Comparison of ENCODE assay signal across 24 cellular contexts in genomic region chr2:38549066-38549465, GRCh38. TPM values are rescaled to one million over a fixed set of nuclear protein-coding genes. Genes with fewer than 3 reads are reported as not detected.
DNase-seq lines count a peak whose midpoint lies in the region; ATAC-seq, FAIRE-seq and TF ChIP-seq lines count a peak whose summit lies in the region.
"Had no signal": no experiment of that assay in that cellular context is flagged by ENCODE, and none has a peak within 500 bp of the region (broad histone marks: within the 10 kb centered on the region; RNA-seq: fewer than 3 reads in every experiment).

No MANE protein-coding gene starts in this region.

- H3K9me3 Mint-ChIP-seq in activated T-cell treated with anti-CD3 and anti-CD28 coated beads, Interleukin-2, amount 50 U/mL, for 4 hours, result no peaks in the 10 kb centered on the region
- no peaks in the 10 kb centered on the region for H3K9me3 Mint-ChIP-seq in endodermal cell
- H3K9me3 Mint-ChIP-seq: HFFc6 had no signal

- no peak for TF ChIP-seq CTCF in endodermal cell (conservative IDR thresholded peaks at IDR 0.05)

- no peak overlapping the region for H3K4me3 Mint-ChIP-seq in activated T-cell treated with anti-CD3 and anti-CD28 coated beads, Interleukin-2, amount 50 U/mL, for 4 hours
- no peak overlapping the region for H3K4me3 Mint-ChIP-seq in endodermal cell
- H3K4me3 Mint-ChIP-seq: CD4-positive, alpha-beta memory T cell; HFFc6 had no signal

- peak; percentile 29 for DNase-seq in DMS 273 (lab: John Stamatoyannopoulos, UW; ENCODE audit: unreplicated experiment)
- DNase-seq in DMS 273 treated with DMSO at 0.1 percent for 48 hours (lab: John Stamatoyannopoulos, UW), result no peak
- DNase-seq in GM12891 (ENCODE audit: insufficient read length, low spot score), result no peak
- DNase-seq in OCI-M1 (lab: John Stamatoyannopoulos, UW), result peak; percentile 53
- no peak for DNase-seq in activated T-cell treated with anti-CD3 and anti-CD28 coated beads, Interleukin-2, amount 50 U/mL, for 4 hours
- no peak for DNase-seq in NCI-H1417 (lab: John Stamatoyannopoulos, UW)
- no peak for DNase-seq in endodermal cell
- DNase-seq: ACHN; Caco-2; CD4-positive, alpha-beta memory T cell; DMS53; GDM1; H7; HFFc6; KBM-7; NCI-H1092 treated with DMSO at 0.1 percent for 48 hours; NCI-H2029 treated with DMSO at 0.1 percent for 48 hours; NCI-H748 treated with DMSO at 0.1 percent for 48 hours; SJCRH30 had no signal

- H3K4me3 ChIP-seq in iPS-20b (ENCODE audit: low read length), result no peak overlapping the region
- H3K4me3 ChIP-seq in endodermal cell (ENCODE audit: low read length), result no peak overlapping the region
- H3K4me3 ChIP-seq: BLaER1 treated with 17β-estradiol and CSF1 and Interleukin-3, amounts not matched to agents 10 nM and 100 nM; SJCRH30 had no signal

- no peaks in the 10 kb centered on the region for H3K36me3 Mint-ChIP-seq in activated T-cell treated with anti-CD3 and anti-CD28 coated beads, Interleukin-2, amount 50 U/mL, for 4 hours (ENCODE audit: insufficient read depth)
- H3K36me3 Mint-ChIP-seq in endodermal cell (ENCODE audit: low read depth), result peaks cover 32% of the 10 kb centered on the region

- peaks cover 14% of the 10 kb centered on the region for H3K4me1 Mint-ChIP-seq in activated T-cell treated with anti-CD3 and anti-CD28 coated beads, Interleukin-2, amount 50 U/mL, for 4 hours (ENCODE audit: low read depth)
- H3K4me1 Mint-ChIP-seq in endodermal cell, result peaks cover 8% of the 10 kb centered on the region

- TF ChIP-seq POLR2A in GM12891 (IDR thresholded peaks at IDR 0.05; ENCODE audit: low read depth, low read length), result no peak

- no peak overlapping the region for H3K27ac Mint-ChIP-seq in endodermal cell
- H3K27ac Mint-ChIP-seq: HFFc6 had no signal

- FAIRE-seq in GM12891 (lab: Jason Lieb, UNC), result no peak
- FAIRE-seq: GM19239, RCC 7860 had no signal

- H3K4me1 ChIP-seq in iPS-20b (ENCODE audit: insufficient read depth, low read length) (peaks cover 8% of the 10 kb centered on the region), endodermal cell (ENCODE audit: control insufficient read depth, insufficient read depth, low read length) (no peaks in the 10 kb centered on the region)
- H3K4me1 ChIP-seq: BLaER1 treated with 17β-estradiol and CSF1 and Interleukin-3, amounts not matched to agents 10 nM and 100 nM; Caco-2; SJCRH30 had no signal

- H3K36me3 ChIP-seq in iPS-20b (ENCODE audit: insufficient read depth, low read depth, low read length) (no peaks in the 10 kb centered on the region), endodermal cell (ENCODE audit: control insufficient read depth, insufficient read depth, low read length) (peaks cover 29% of the 10 kb centered on the region)
- H3K36me3 ChIP-seq: BLaER1 treated with 17β-estradiol and CSF1 and Interleukin-3, amounts not matched to agents 10 nM and 100 nM; SJCRH30 had no signal

- no peaks in the 10 kb centered on the region for H3K27me3 Mint-ChIP-seq in activated T-cell treated with anti-CD3 and anti-CD28 coated beads, Interleukin-2, amount 50 U/mL, for 4 hours (ENCODE audit: low read depth)
- no peaks in the 10 kb centered on the region for H3K27me3 Mint-ChIP-seq in endodermal cell (ENCODE audit: insufficient read depth)
- H3K27me3 Mint-ChIP-seq: CD4-positive, alpha-beta memory T cell had no signal

- no peaks in the 10 kb centered on the region for H3K27me3 ChIP-seq in iPS-20b (ENCODE audit: insufficient read depth, low read length)
- H3K27me3 ChIP-seq in endodermal cell (ENCODE audit: control insufficient read depth, insufficient read depth, low read length, poor library complexity, severe bottlenecking), result no peaks in the 10 kb centered on the region
- H3K27me3 ChIP-seq: BLaER1 treated with 17β-estradiol and CSF1 and Interleukin-3, amounts not matched to agents 10 nM and 100 nM; SJCRH30 had no signal

- WGBS in endodermal cell (ENCODE audit: insufficient coverage in 1 of 2, insufficient read length in 1 of 2), 2 experiments, result 90 to 91% methylated on average over 4 of the region's 4 CpGs

- no peak for ATAC-seq in activated T-cell treated with anti-CD3 and anti-CD28 coated beads, Interleukin-2, amount 50 U/mL, for 4 hours

- H3K27ac ChIP-seq in iPS-20b (ENCODE audit: low read length) (no peak overlapping the region), endodermal cell (ENCODE audit: low read depth, low read length) (no peak overlapping the region)
- H3K27ac ChIP-seq: 22Rv1; BLaER1 treated with 17β-estradiol and CSF1 and Interleukin-3, amounts not matched to agents 10 nM and 100 nM; SJCRH30 had no signal

- peak overlapping the region; percentile 4; the same call in 1 of the 2 replicates for H3K9ac ChIP-seq in iPS-20b (ENCODE audit: low read depth, low read length)
- no peak overlapping the region for H3K9ac ChIP-seq in endodermal cell (ENCODE audit: extremely low read depth, low read length, poor library complexity, severe bottlenecking)
- H3K9ac ChIP-seq: BLaER1 treated with 17β-estradiol and CSF1 and Interleukin-3, amounts not matched to agents 10 nM and 100 nM had no signal

- H3K9me3 ChIP-seq in iPS-20b (ENCODE audit: insufficient read depth, low read depth, low read length) (no peaks in the 10 kb centered on the region), endodermal cell (ENCODE audit: control insufficient read depth, low read length) (no peaks in the 10 kb centered on the region)
- H3K9me3 ChIP-seq: Caco-2, SJCRH30 had no signal

TF ChIP-seq in GM12891, 5 proteins besides CTCF, POLR2A, EP300 and RAD21:
- TF ChIP-seq POLR2AphosphoS5 (IDR thresholded peaks at IDR 0.05; ENCODE audit: low read depth, low read length), result 0 out of 2 replicates have a peak, but pooled peaks have one; percentile 6
- TF ChIP-seq TAF1 (IDR thresholded peaks at IDR 0.05; ENCODE audit: low read depth, low read length), result no peak
TF ChIP-seq in GM12891: peak in this region for 1.

RNA-seq across cellular contexts. Expression of gene HNRNPLL, which starts 53.7 kb away (rescaled TPM):
- polyA plus RNA-seq in GM12891 (2012; ENCODE audit: low read depth, missing spikeins), result 30.7 TPM
- total RNA-seq in activated T-cell treated with anti-CD3 and anti-CD28 coated beads, Interleukin-2, amount 50 U/mL, for 4 hours, result 10 to 100 TPM; 62.7 to 86.3 (median 70.1) TPM
- total RNA-seq in endodermal cell, result 10 to 100 TPM; 70.9 to 74.1 TPM
- polyA plus RNA-seq in endodermal cell (2013, experiment 1 of 2), result 71.7 TPM
- 70.4 TPM for polyA plus RNA-seq in endodermal cell (2013, experiment 2 of 2)

Comparison
In these comparisons a context has a peak if more than half of its experiments do, and no peak if none do; other contexts are left out.
1. DNase-seq: peak in DMS 273 (single experiment) and OCI-M1 (single experiment); none in DMS 273 treated with DMSO at 0.1 percent for 48 hours (single experiment), GM12891 (single experiment), activated T-cell treated with anti-CD3 and anti-CD28 coated beads, Interleukin-2, amount 50 U/mL, for 4 hours (single experiment), NCI-H1417 (0 of 3) and endodermal cell (single experiment).